ENCODE assay signal across 22 cellular contexts in genomic region chr6:160421854-160422253, GRCh38.
DNase-seq lines count a peak whose midpoint lies in the region; ATAC-seq, FAIRE-seq and TF ChIP-seq lines count a peak whose summit lies in the region.
"Had no signal": no experiment of that assay in that cellular context is flagged by ENCODE, and none has a peak within 500 bp of the region (broad histone marks: within the 10 kb centered on the region; RNA-seq: fewer than 3 reads in every experiment).

No MANE protein-coding gene starts in this region.

- no peaks in the 10 kb centered on the region for H3K9me3 ChIP-seq in left lung
- H3K9me3 ChIP-seq in small intestine (ENCODE audit: control insufficient read depth, low read depth): no peaks in the 10 kb centered on the region
- H3K9me3 ChIP-seq in gastrocnemius medialis: no peaks in the 10 kb centered on the region
- H3K9me3 ChIP-seq: mucosa of descending colon, upper lobe of left lung had no signal

- H3K27ac ChIP-seq in left lung (no peak overlapping the region), small intestine (ENCODE audit: low read depth in 1 of 2, low read length in 1 of 2) (no peak overlapping the region), gastrocnemius medialis (peak overlapping the region in 1 of 4 donors; percentile 51)
- H3K27ac ChIP-seq: C4-2B, upper lobe of left lung, WERI-Rb-1 had no signal

- peak; percentile 18 for DNase-seq in AG20443 (ENCODE audit: low spot score)
- DNase-seq in fibroblast of mammary gland (ENCODE audit: low read depth): peak; percentile 52
- DNase-seq in left lung: no peak
- DNase-seq in small intestine: peak; percentile 11
- no peak for DNase-seq in erythroblast (lab: John Stamatoyannopoulos, UW)
- DNase-seq in NCI-H510A (lab: John Stamatoyannopoulos, UW): no peak
- no peak for DNase-seq in gastrocnemius medialis
- DNase-seq: activated CD8-positive, alpha-beta memory T cell treated with anti-CD3 and anti-CD28 coated beads, Interleukin-2, amount 50 U/mL, for 48 hours; activated effector memory CD4-positive, alpha-beta T cell treated with anti-CD3 and anti-CD28 coated beads, Interleukin-2, amount 50 U/mL, for 16 hours; DMS153; GDM1; H7; mucosa of descending colon; NCI-H2171 treated with DMSO at 0.1 percent for 48 hours; NCI-H748 treated with DMSO at 0.1 percent for 48 hours; stimulated activated naive B cell treated with anti-CD40 and anti-IgM and Interleukin-4, amounts not matched to agents 10 μg/mL and 1 μg/mL and 100 μg/mL, for 72 hours; upper lobe of left lung; WERI-Rb-1 had no signal

- no peaks in the 10 kb centered on the region for H3K27me3 ChIP-seq in left lung
- no peaks in the 10 kb centered on the region for H3K27me3 ChIP-seq in small intestine (ENCODE audit: control insufficient read depth in 2 of 2, insufficient read depth in 2 of 2, low read length in 2 of 2)
- no peaks in the 10 kb centered on the region for H3K27me3 ChIP-seq in gastrocnemius medialis
- H3K27me3 ChIP-seq: upper lobe of left lung had no signal

- in situ Hi-C loops in gastrocnemius medialis (cut with MboI; ENCODE audit: low sequenced_read_pairs in 4 of 4): no loop called here

- TF ChIP-seq CTCF in fibroblast of mammary gland (conservative IDR thresholded peaks at IDR 0.05; ENCODE audit: control insufficient read depth, insufficient read depth, low read depth, low read length) (no peak), left lung (IDR thresholded peaks at IDR 0.05) (no peak), gastrocnemius medialis (IDR thresholded peaks at IDR 0.05 in 4 of 5, conservative IDR thresholded peaks at IDR 0.05 in 1 of 5) (no peak)

- no peak overlapping the region for H3K4me3 ChIP-seq in fibroblast of mammary gland (ENCODE audit: control insufficient read depth, low read depth, low read length)
- no peak overlapping the region for H3K4me3 ChIP-seq in left lung
- H3K4me3 ChIP-seq in small intestine (ENCODE audit: low read depth in 1 of 2, low read length in 2 of 2): no peak overlapping the region
- no peak overlapping the region for H3K4me3 ChIP-seq in gastrocnemius medialis
- H3K4me3 ChIP-seq: GM12878, mucosa of descending colon, upper lobe of left lung had no signal

- H3K36me3 ChIP-seq in left lung: no peaks in the 10 kb centered on the region
- no peaks in the 10 kb centered on the region for H3K36me3 ChIP-seq in small intestine (ENCODE audit: control insufficient read depth in 2 of 2, insufficient read depth in 2 of 2, low read length in 2 of 2)
- no peaks in the 10 kb centered on the region for H3K36me3 ChIP-seq in gastrocnemius medialis
- H3K36me3 ChIP-seq: upper lobe of left lung, WERI-Rb-1 had no signal

- intact Hi-C loops in left lung (cut with DNase I) (no loop called here), gastrocnemius medialis (cut with DNase I; ENCODE audit: low total_unique reads) (no loop called here)

- 25 to 48% (median 43%) methylated on average over 5 of the region's 5 CpGs for WGBS in small intestine, 3 donors

- TF ChIP-seq POLR2A in erythroblast (IDR thresholded peaks at IDR 0.05; ENCODE audit: low read length) (no peak), gastrocnemius medialis (IDR thresholded peaks at IDR 0.05) (no peak)

- FAIRE-seq in small intestine (lab: Jason Lieb, UNC): no peak
- FAIRE-seq: A204.1, GM12878 had no signal

- ATAC-seq in left lung (peak; percentile 68), HG03097 (IDR thresholded peaks at IDR 0.05; ENCODE audit: low FRiP score, unreplicated experiment) (no peak), gastrocnemius medialis (no peak)
- ATAC-seq: GM12878; mucosa of descending colon; stimulated activated naive B cell treated with anti-CD40 and anti-IgM and Interleukin-4, amounts not matched to agents 10 μg/mL and 1 μg/mL and 100 μg/mL, for 72 hours had no signal

- H3K4me1 ChIP-seq in left lung (no peaks in the 10 kb centered on the region), small intestine (ENCODE audit: control insufficient read depth in 2 of 2, insufficient read depth in 1 of 2, low read depth in 1 of 2, low read length in 1 of 2) (peaks cover 0 to 1% of the 10 kb centered on the region in 2 donors), gastrocnemius medialis (peaks cover under 1 to 4% of the 10 kb centered on the region in 2 donors)
- H3K4me1 ChIP-seq: upper lobe of left lung had no signal

Comparison
In these comparisons a context has a peak if more than half of its experiments do, and no peak if none do; other contexts are left out.
1. DNase-seq: peak in AG20443 (single experiment), fibroblast of mammary gland (single experiment) and small intestine (single experiment); none in left lung (0 of 2), erythroblast (0 of 2), NCI-H510A (single experiment) and gastrocnemius medialis (0 of 2).